Comparison of ENCODE assay signal across 16 cellular contexts in the genomic region with DNA sequence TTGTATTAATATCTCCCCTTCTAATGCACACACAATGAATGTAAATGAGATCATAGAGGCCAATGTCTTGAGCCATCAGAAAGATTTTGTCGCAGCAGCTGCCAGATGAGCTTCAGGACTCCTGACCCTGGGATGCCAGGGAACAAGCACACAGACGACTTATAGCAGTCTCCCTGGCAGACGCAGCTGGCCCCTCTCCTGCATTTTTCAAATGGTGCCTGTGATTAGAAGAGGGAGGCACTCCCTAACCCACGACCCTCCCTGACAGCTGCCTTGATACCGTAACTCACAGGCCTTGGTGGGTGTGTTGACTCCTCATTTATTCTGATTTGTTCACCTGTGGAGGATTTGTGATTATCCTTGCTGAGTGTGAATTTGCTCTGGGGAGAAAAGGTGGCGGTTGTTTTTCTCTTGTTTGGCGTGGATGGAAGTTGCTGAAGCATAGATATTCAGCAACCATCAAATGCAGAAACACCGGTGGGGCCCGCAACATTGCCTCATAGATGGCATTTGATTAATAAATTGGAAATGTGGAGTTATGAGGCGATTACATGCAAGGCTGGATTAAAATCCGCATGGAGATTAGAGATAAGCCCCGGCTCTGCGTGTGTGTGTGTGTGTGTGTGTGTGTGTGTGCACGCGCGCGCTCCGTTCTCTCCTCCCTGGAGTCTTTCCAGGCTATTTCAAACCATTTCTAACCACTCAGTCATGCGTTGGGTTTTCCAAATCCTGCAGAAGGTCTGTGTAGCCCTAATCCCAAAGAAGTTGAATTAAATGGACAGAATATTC. TPM values are rescaled to one million over a fixed set of nuclear protein-coding genes. Genes with fewer than 3 reads are reported as not detected.
DNase-seq lines count a peak whose midpoint lies in the region; ATAC-seq and TF ChIP-seq lines count a peak whose summit lies in the region.
"Had no signal": no experiment of that assay in that cellular context is flagged by ENCODE, and none has a peak within 500 bp of the region (broad histone marks: within the 10 kb centered on the region; RNA-seq: fewer than 3 reads in every experiment).

No MANE protein-coding gene starts in this region.

- no peaks in the 10 kb centered on the region for H3K9me3 Mint-ChIP-seq in neural progenitor cell
- H3K9me3 Mint-ChIP-seq in mesothelial cell of epicardium: no peaks in the 10 kb centered on the region

- H3K27ac Mint-ChIP-seq in neural progenitor cell (peak overlapping the region; percentile 71), mesothelial cell of epicardium (no peak overlapping the region)

- no peaks in the 10 kb centered on the region for H3K36me3 ChIP-seq in right atrium auricular region
- no peaks in the 10 kb centered on the region for H3K36me3 ChIP-seq in neural progenitor cell
- no peaks in the 10 kb centered on the region for H3K36me3 ChIP-seq in body of pancreas (replicated peaks in 1 of 2; ENCODE audit: insufficient read depth in 1 of 2, low read depth in 2 of 2)
- no peaks in the 10 kb centered on the region for H3K36me3 ChIP-seq in upper lobe of left lung

- H3K27me3 Mint-ChIP-seq in neural progenitor cell (ENCODE audit: insufficient read depth, low read depth): peaks cover 14% of the 10 kb centered on the region
- H3K27me3 Mint-ChIP-seq in mesothelial cell of epicardium (ENCODE audit: low read depth): peaks cover 8% of the 10 kb centered on the region

- H2AFZ ChIP-seq in neural progenitor cell (replicated peaks): no peak overlapping the region

- DNase-seq in Right ventricle myocardium inferior (ENCODE audit: missing footprints): peak; percentile 37
- DNase-seq in right atrium auricular region (ENCODE audit: low spot score): no peak
- DNase-seq in NCI-H82 (lab: John Stamatoyannopoulos, UW): peak; percentile 95
- DNase-seq in neural progenitor cell (ENCODE audit: low spot score): no peak
- DNase-seq in mesothelial cell of epicardium (ENCODE audit: low spot score in 2 of 2, unreplicated experiment in 2 of 2): no peak
- DNase-seq in body of pancreas: no peak
- no peak for DNase-seq in upper lobe of left lung
- DNase-seq: DMS153, NCI-H1105, NCI-H1694, NCI-H446, NCI-H774 had no signal

- H3F3A ChIP-seq in neural progenitor cell (ENCODE audit: low read depth): no peaks in the 10 kb centered on the region

- H3K4me3 Mint-ChIP-seq in neural progenitor cell (peak overlapping the region; percentile 37), mesothelial cell of epicardium (no peak overlapping the region)

- H4K20me1 ChIP-seq in neural progenitor cell (ENCODE audit: low read depth): no peaks in the 10 kb centered on the region

- no peak for TF ChIP-seq CTCF in right atrium auricular region (IDR thresholded peaks at IDR 0.05)
- TF ChIP-seq CTCF in neural progenitor cell (IDR thresholded peaks at IDR 0.05): no peak
- TF ChIP-seq CTCF in mesothelial cell of epicardium (IDR thresholded peaks at IDR 0.05; ENCODE audit: unreplicated experiment): no peak
- no peak for TF ChIP-seq CTCF in body of pancreas (IDR thresholded peaks at IDR 0.05)
- TF ChIP-seq CTCF in upper lobe of left lung (IDR thresholded peaks at IDR 0.05): no peak

- H3K9ac ChIP-seq in neural progenitor cell: no peak overlapping the region

- intact Hi-C loops in Right ventricle myocardium inferior (cut with DNase I) (no loop called here), body of pancreas (cut with DNase I) (no loop called here)

- TF ChIP-seq EP300 in upper lobe of left lung (IDR thresholded peaks at IDR 0.05): no peak

- H3K4me3 ChIP-seq in right atrium auricular region (no peak overlapping the region), neural progenitor cell (no peak overlapping the region), body of pancreas (no peak overlapping the region), upper lobe of left lung (no peak overlapping the region)
- H3K4me3 ChIP-seq: A549 had no signal

- H3K4me1 Mint-ChIP-seq in neural progenitor cell (peaks cover 51% of the 10 kb centered on the region), mesothelial cell of epicardium (peaks cover 29% of the 10 kb centered on the region)

- peaks cover 0 to 3% of the 10 kb centered on the region in 2 donors for H3K4me1 ChIP-seq in right atrium auricular region
- H3K4me1 ChIP-seq in neural progenitor cell: peaks cover 18% of the 10 kb centered on the region
- H3K4me1 ChIP-seq in body of pancreas: no peaks in the 10 kb centered on the region
- peaks cover 0 to 3% (median 0%) of the 10 kb centered on the region in 4 donors for H3K4me1 ChIP-seq in upper lobe of left lung
- H3K4me1 ChIP-seq: A549 had no signal

- H3K27me3 ChIP-seq in right atrium auricular region (no peaks in the 10 kb centered on the region), neural progenitor cell (no peaks in the 10 kb centered on the region), body of pancreas (no peaks in the 10 kb centered on the region), upper lobe of left lung (no peaks in the 10 kb centered on the region)

- no peaks in the 10 kb centered on the region for H3K79me2 ChIP-seq in neural progenitor cell (ENCODE audit: low read depth)

- no peak for ATAC-seq in Right ventricle myocardium inferior
- no peak for ATAC-seq in body of pancreas
- no peak for ATAC-seq in upper lobe of left lung (ENCODE audit: low FRiP score in 2 of 2)
- ATAC-seq: A549, Panc1 had no signal

- H3K27ac ChIP-seq in right atrium auricular region: no peak overlapping the region
- no peak overlapping the region for H3K27ac ChIP-seq in neural progenitor cell
- no peak overlapping the region for H3K27ac ChIP-seq in body of pancreas
- H3K27ac ChIP-seq in upper lobe of left lung: no peak overlapping the region
- H3K27ac ChIP-seq: A549, C4-2B had no signal

- H3K4me2 ChIP-seq in neural progenitor cell: no peak overlapping the region
- H3K4me2 ChIP-seq: A549 had no signal

- H3K36me3 Mint-ChIP-seq in neural progenitor cell (no peaks in the 10 kb centered on the region), mesothelial cell of epicardium (no peaks in the 10 kb centered on the region)

- 65 to 70% methylated on average over 19 of the region's 19 CpGs for WGBS in body of pancreas, 2 donors
- whole genome bisulfite sequencing in upper lobe of left lung, 2 donors: 64 to 72% methylated on average over 18 to 19 of the region's 19 CpGs

- H3K9me3 ChIP-seq in right atrium auricular region (no peaks in the 10 kb centered on the region), neural progenitor cell (ENCODE audit: low read depth) (no peaks in the 10 kb centered on the region), body of pancreas (no peaks in the 10 kb centered on the region), upper lobe of left lung (no peaks in the 10 kb centered on the region)
- H3K9me3 ChIP-seq: A549 had no signal

- TF ChIP-seq POLR2A in body of pancreas (IDR thresholded peaks at IDR 0.05) (no peak), upper lobe of left lung (IDR thresholded peaks at IDR 0.05) (no peak)

RNA-seq across cellular contexts. Expression of a gene that starts 2.1 kb away (rescaled TPM):
- not detected for total RNA-seq in Right ventricle myocardium inferior
- total RNA-seq in right atrium auricular region: not detected
- total RNA-seq in neural progenitor cell (ENCODE audit: low replicate concordance): 0.77 and 1.5 TPM in 2 replicates
- 0.09 to 0.13 TPM (median 0.11 TPM) in 3 replicates for total RNA-seq in mesothelial cell of epicardium
- total RNA-seq in body of pancreas: not detected
- under 1 TPM in 4 of 6 donors, not detected in 2; 0.14 to 0.37 (median 0.17) TPM for total RNA-seq in upper lobe of left lung
- total RNA-seq: LHCN-M2 had no signal

Comparison
In these comparisons a context has a peak if more than half of its experiments do, and no peak if none do; other contexts are left out.
1. DNase-seq: peak in Right ventricle myocardium inferior (single experiment) and NCI-H82 (single experiment); none in right atrium auricular region (single experiment), neural progenitor cell (single experiment), mesothelial cell of epicardium (0 of 2), body of pancreas (0 of 4) and upper lobe of left lung (0 of 2).